12 cellular contexts compared by ENCODE assay signal in genomic region chr19:43467730-43468129, GRCh38. TPM values are rescaled to one million over a fixed set of nuclear protein-coding genes. Genes with fewer than 3 reads are reported as not detected.
A peak's percentile ranks its signal among the peaks of the same experiment; 100 is the strongest.
DNase-seq lines count a peak whose midpoint lies in the region; ATAC-seq, FAIRE-seq and TF ChIP-seq lines count a peak whose summit lies in the region.
"Had no signal": no experiment of that assay in that cellular context is flagged by ENCODE, and none has a peak within 500 bp of the region (broad histone marks: within the 10 kb centered on the region; RNA-seq: fewer than 3 reads in every experiment).

No MANE protein-coding gene starts in this region.

- dilution Hi-C loops in endothelial cell of umbilical vein (cut with MboI; ENCODE audit: extremely low pct_ligation_motif_present, low sequenced_read_pairs), result no loop called here

- no peaks in the 10 kb centered on the region for H3K27me3 ChIP-seq in SK-N-SH (ENCODE audit: insufficient read depth)
- no peaks in the 10 kb centered on the region for H3K27me3 ChIP-seq in RWPE2 (ENCODE audit: insufficient read depth, poor library complexity, severe bottlenecking)
- H3K27me3 ChIP-seq in endothelial cell of umbilical vein (ENCODE audit: control insufficient read depth in 2 of 2, insufficient read depth in 2 of 2, low read length in 2 of 2), result no peaks in the 10 kb centered on the region
- no peaks in the 10 kb centered on the region for H3K27me3 ChIP-seq in aorta (ENCODE audit: control insufficient read depth in 1 of 2, insufficient read depth in 2 of 2, low read length in 1 of 2)

- CTCF ChIA-PET in SK-N-SH (lab: Yijun Ruan, JAX), result interaction anchor here (0.9 to 2.5 kb wide), 4 partner anchors 21 to 51 kb away, joined by 3 to 9 read pairs (median 4); partner anchors contain the start of gene PHLDB3
- CTCF ChIA-PET in endothelial cell of umbilical vein (lab: Charles Lee), result interaction anchor here (1.7 to 1.8 kb wide), 2 partner anchors 21 to 52 kb away, joined by 7 to 10 read pairs; no protein-coding TSS in a partner anchor

- no peak for DNase-seq in SK-N-SH
- DNase-seq in RWPE2 (ENCODE audit: low spot score), result no peak
- peak; percentile 15 for DNase-seq in endothelial cell of umbilical vein (ENCODE audit: low read depth, low spot score)
- peak; percentile 57 for DNase-seq in renal cortical epithelial cell (ENCODE audit: low read depth)
- no peak for DNase-seq in middle frontal gyrus (ENCODE audit: extremely low spot score, low spot score)
- DNase-seq in aorta, result no peak
- DNase-seq: 8988T, NCI-H2081 had no signal

- peak; percentile 44 for FAIRE-seq in endothelial cell of umbilical vein (lab: Jason Lieb, UNC)
- FAIRE-seq: G401.6 had no signal

- H3K4me2 ChIP-seq in SK-N-SH (no peak overlapping the region), endothelial cell of umbilical vein (ENCODE audit: insufficient read depth, low read length) (peak overlapping the region; percentile 31)

- H3K9ac ChIP-seq in SK-N-SH, result no peak overlapping the region
- H3K9ac ChIP-seq in endothelial cell of umbilical vein (replicated peaks; ENCODE audit: extremely low read depth, insufficient read depth, low read length), result no peak overlapping the region

- POLR2A ChIA-PET in SK-N-SH (lab: Yijun Ruan, JAX), result no interaction called here
- POLR2A ChIA-PET in endothelial cell of umbilical vein (lab: Charles Lee), result no interaction called here

- H3K4me3 ChIP-seq in SK-N-SH (ENCODE audit: low read depth in 2 of 2, low read length in 1 of 2) (no peak overlapping the region), RWPE2 (ENCODE audit: severe bottlenecking) (no peak overlapping the region), endothelial cell of umbilical vein (replicated peaks in 1 of 3; ENCODE audit: insufficient read depth in 1 of 3, low read depth in 1 of 3, low read length in 3 of 3) (no peak overlapping the region), aorta (ENCODE audit: low read length in 2 of 2) (no peak overlapping the region)

- H4K20me1 ChIP-seq in SK-N-SH (ENCODE audit: insufficient read depth) (no peaks in the 10 kb centered on the region), endothelial cell of umbilical vein (replicated peaks; ENCODE audit: control insufficient read depth, extremely low read depth, insufficient read depth, low read length) (no peaks in the 10 kb centered on the region)

- no peaks in the 10 kb centered on the region for H3K9me1 ChIP-seq in endothelial cell of umbilical vein (replicated peaks; ENCODE audit: control insufficient read depth, extremely low read depth, insufficient read depth, low read length)

- ATAC-seq in SK-N-SH treated with all-trans-retinoic acid at 6 μM for 48 hours, result no peak
- ATAC-seq in RWPE2 (ENCODE audit: low read depth), result no peak
- no peak for ATAC-seq in GM19395 (IDR thresholded peaks at IDR 0.05; ENCODE audit: unreplicated experiment)
- ATAC-seq in aorta (ENCODE audit: low FRiP score), result no peak

- peaks cover 0 to 9% of the 10 kb centered on the region in 2 experiments; a peak in 1 of 4 replicates for H3K4me1 ChIP-seq in SK-N-SH (ENCODE audit: control insufficient read depth in 1 of 2, insufficient read depth in 2 of 2, low read depth in 1 of 2, low read length in 1 of 2)
- peaks cover 22% of the 10 kb centered on the region for H3K4me1 ChIP-seq in RWPE2 (ENCODE audit: insufficient read depth, poor library complexity, severe bottlenecking)
- peaks cover 23% of the 10 kb centered on the region for H3K4me1 ChIP-seq in endothelial cell of umbilical vein (ENCODE audit: control insufficient read depth, extremely low read depth, insufficient read depth, low read length)
- H3K4me1 ChIP-seq in aorta (ENCODE audit: control insufficient read depth in 1 of 2, insufficient read depth in 2 of 2, low read length in 2 of 2), result no peaks in the 10 kb centered on the region

- no peak for TF ChIP-seq RAD21 in SK-N-SH (IDR thresholded peaks at IDR 0.05; ENCODE audit: low read length)

- TF ChIP-seq EP300 in SK-N-SH (IDR thresholded peaks at IDR 0.05; ENCODE audit: borderline replicate concordance in 1 of 2, low read depth in 1 of 2, low read length in 1 of 2), result no peak

- no peak for TF ChIP-seq CTCF in SK-N-SH (IDR thresholded peaks at IDR 0.05)
- no peak for TF ChIP-seq CTCF in RWPE2 (IDR thresholded peaks at IDR 0.05; ENCODE audit: poor library complexity, severe bottlenecking)
- TF ChIP-seq CTCF in endothelial cell of umbilical vein (IDR thresholded peaks at IDR 0.05; ENCODE audit: extremely low read depth in 1 of 2, insufficient read depth in 1 of 2, low read depth in 1 of 2, low read length in 2 of 2), result no peak

- H2AFZ ChIP-seq in SK-N-SH (ENCODE audit: low read depth) (peak overlapping the region; percentile 59; the same call in 1 of the 2 replicates), endothelial cell of umbilical vein (ENCODE audit: low read depth, low read length) (peak overlapping the region; percentile 82)

- no peaks in the 10 kb centered on the region for H3K36me3 ChIP-seq in SK-N-SH (replicated peaks in 1 of 2; ENCODE audit: control insufficient read depth in 1 of 2, insufficient read depth in 2 of 2, low read length in 1 of 2)
- H3K36me3 ChIP-seq in RWPE2 (ENCODE audit: low read depth), result no peaks in the 10 kb centered on the region
- no peaks in the 10 kb centered on the region for H3K36me3 ChIP-seq in endothelial cell of umbilical vein (ENCODE audit: control insufficient read depth in 2 of 2, extremely low read depth in 1 of 2, insufficient read depth in 2 of 2, low read length in 2 of 2)
- H3K36me3 ChIP-seq in aorta (ENCODE audit: control insufficient read depth in 1 of 2, insufficient read depth in 2 of 2, low read length in 1 of 2), result no peaks in the 10 kb centered on the region

- H3K79me2 ChIP-seq in SK-N-SH (ENCODE audit: insufficient read depth), result no peaks in the 10 kb centered on the region
- H3K79me2 ChIP-seq in endothelial cell of umbilical vein (ENCODE audit: control insufficient read depth, insufficient read depth, low read length), result no peaks in the 10 kb centered on the region

- H3K27ac ChIP-seq in SK-N-SH (ENCODE audit: low read depth in 2 of 2, low read length in 1 of 2) (no peak overlapping the region), RWPE2 (ENCODE audit: poor library complexity, severe bottlenecking) (peak overlapping the region; percentile 50), endothelial cell of umbilical vein (ENCODE audit: insufficient read depth, low read depth, low read length) (peak overlapping the region; percentile 47), aorta (ENCODE audit: low read depth in 1 of 2, low read length in 2 of 2) (no peak overlapping the region)
- H3K27ac ChIP-seq: VCaP had no signal

- intact Hi-C loops in endothelial cell of umbilical vein (cut with micrococcal nuclease) (no loop called here), aorta (cut with DNase I) (no loop called here)

- 74% methylated on average over 4 of the region's 4 CpGs for WGBS in SK-N-SH (ENCODE audit: low lambda C conversion rate)
- 91 to 96% methylated on average over 4 of the region's 4 CpGs for WGBS in aorta, 2 donors

- no peaks in the 10 kb centered on the region for H3K9me2 ChIP-seq in SK-N-SH

- no TSS peak for BruUV-seq in endothelial cell of umbilical vein (replicated peaks; lab: Mats Ljungman, UMichigan)

- peaks cover 5% of the 10 kb centered on the region for H3F3A ChIP-seq in SK-N-SH (replicated peaks; ENCODE audit: insufficient read depth)

- no peak for TF ChIP-seq POLR2A in endothelial cell of umbilical vein (IDR thresholded peaks at IDR 0.05; ENCODE audit: low read depth, low read length)

- no peaks in the 10 kb centered on the region for H3K9me3 ChIP-seq in SK-N-SH
- no peaks in the 10 kb centered on the region for H3K9me3 ChIP-seq in RWPE2 (ENCODE audit: severe bottlenecking)
- H3K9me3 ChIP-seq in endothelial cell of umbilical vein (replicated peaks; ENCODE audit: control insufficient read depth, insufficient read depth, low read length), result no peaks in the 10 kb centered on the region
- no peaks in the 10 kb centered on the region for H3K9me3 ChIP-seq in aorta (ENCODE audit: control insufficient read depth, low read length)

RNA-seq across cellular contexts. Expression of gene LYPD3, which starts 2.3 kb away (rescaled TPM):
- 3.4 and 4.2 TPM in 2 replicates for polyA plus RNA-seq in SK-N-SH (2012; rRNA removed)
- polyA plus RNA-seq in SK-N-SH (2012; cell fraction: cytosol; rRNA removed), result 2.3 and 2.8 TPM in 2 replicates
- 5.4 and 7.0 TPM in 2 replicates for polyA plus RNA-seq in SK-N-SH (2012; cell fraction: nucleus; rRNA removed)
- total RNA-seq in endothelial cell of umbilical vein, result not detected in 2 replicates
- polyA plus RNA-seq in endothelial cell of umbilical vein, result 0.37 and 0.52 TPM in 2 replicates
- 0.13 and 0.23 TPM in 2 replicates for polyA plus RNA-seq in endothelial cell of umbilical vein (2011; cell fraction: cytosol; rRNA removed)
- polyA plus RNA-seq in endothelial cell of umbilical vein (2011; cell fraction: nucleus; rRNA removed), result 0.13 and 0.17 TPM in 2 replicates
- 0.19 and 0.53 TPM in 2 replicates for polyA plus RNA-seq in endothelial cell of umbilical vein (2012)
- polyA minus RNA-seq in endothelial cell of umbilical vein, result not detected in 2 replicates
- polyA minus RNA-seq in endothelial cell of umbilical vein (2011; cell fraction: cytosol; rRNA and poly(A)+ RNA removed), result 5.9 TPM
- not detected in 2 replicates for polyA minus RNA-seq in endothelial cell of umbilical vein (2011; cell fraction: nucleus; rRNA and poly(A)+ RNA removed)
- 0.20 TPM in 1 of 2 replicates, not detected in the other for total RNA-seq in renal cortical epithelial cell
- total RNA-seq in aorta, result 1 to 10 TPM; 1.2 to 1.6 TPM
- polyA plus RNA-seq in aorta, result 1 to 10 TPM; 1.5 to 2.6 TPM

RNA-seq across cellular contexts. Expression of gene PHLDB3, which starts 36.8 kb away (rescaled TPM):
- polyA plus RNA-seq in SK-N-SH (2012; rRNA removed) (10.9 and 15.6 TPM in 2 replicates), endothelial cell of umbilical vein (5.5 and 5.6 TPM in 2 replicates), aorta (10 to 100 TPM in 1 of 2 donors, 1 to 10 TPM in 1; 4.8 to 18.5 TPM)
- polyA plus RNA-seq in SK-N-SH (2012; cell fraction: cytosol; rRNA removed), result 8.9 and 10.8 TPM in 2 replicates
- polyA plus RNA-seq in SK-N-SH (2012; cell fraction: nucleus; rRNA removed), result 28.8 and 35.0 TPM in 2 replicates
- total RNA-seq in endothelial cell of umbilical vein (10.1 and 12.0 TPM in 2 replicates), renal cortical epithelial cell (9.6 and 12.3 TPM in 2 replicates), aorta (10 to 100 TPM in 1 of 2 donors, 1 to 10 TPM in 1; 9.7 to 10.2 TPM)
- 3.2 and 5.1 TPM in 2 replicates for polyA plus RNA-seq in endothelial cell of umbilical vein (2011; cell fraction: cytosol; rRNA removed)
- 14.0 and 15.0 TPM in 2 replicates for polyA plus RNA-seq in endothelial cell of umbilical vein (2011; cell fraction: nucleus; rRNA removed)
- polyA plus RNA-seq in endothelial cell of umbilical vein (2012), result 5.2 and 12.3 TPM in 2 replicates
- 5.2 and 5.6 TPM in 2 replicates for polyA minus RNA-seq in endothelial cell of umbilical vein
- 2.2 TPM for polyA minus RNA-seq in endothelial cell of umbilical vein (2011; cell fraction: cytosol; rRNA and poly(A)+ RNA removed)
- 4.8 and 8.5 TPM in 2 replicates for polyA minus RNA-seq in endothelial cell of umbilical vein (2011; cell fraction: nucleus; rRNA and poly(A)+ RNA removed)

RNA-seq across cellular contexts. Expression of gene TEX101, which starts 53.0 kb away (rescaled TPM):
- 0.07 and 0.32 TPM in 2 replicates for polyA plus RNA-seq in SK-N-SH (2012; rRNA removed)
- 0.13 and 0.17 TPM in 2 replicates for polyA plus RNA-seq in SK-N-SH (2012; cell fraction: cytosol; rRNA removed)
- polyA plus RNA-seq in SK-N-SH (2012; cell fraction: nucleus; rRNA removed), result 0.17 TPM in 1 of 2 replicates, not detected in the other
- total RNA-seq in endothelial cell of umbilical vein, result not detected in 2 replicates
- not detected in 2 replicates for polyA plus RNA-seq in endothelial cell of umbilical vein
- not detected in 2 replicates for polyA plus RNA-seq in endothelial cell of umbilical vein (2011; cell fraction: cytosol; rRNA removed)
- polyA plus RNA-seq in endothelial cell of umbilical vein (2011; cell fraction: nucleus; rRNA removed), result not detected in 2 replicates
- polyA plus RNA-seq in endothelial cell of umbilical vein (2012), result not detected in 2 replicates
- polyA minus RNA-seq in endothelial cell of umbilical vein, result not detected in 2 replicates
- polyA minus RNA-seq in endothelial cell of umbilical vein (2011; cell fraction: cytosol; rRNA and poly(A)+ RNA removed), result not detected
- not detected in 2 replicates for polyA minus RNA-seq in endothelial cell of umbilical vein (2011; cell fraction: nucleus; rRNA and poly(A)+ RNA removed)
- not detected in 2 replicates for total RNA-seq in renal cortical epithelial cell
- not detected for total RNA-seq in aorta
- polyA plus RNA-seq in aorta, result not detected

RNA-seq across cellular contexts. Expression of gene ETHE1, which starts 59.3 kb away (rescaled TPM):
- polyA plus RNA-seq in SK-N-SH (2012; rRNA removed) (74.9 and 86.2 TPM in 2 replicates), endothelial cell of umbilical vein (124 and 165 TPM in 2 replicates), aorta (10 to 100 TPM; 44.3 to 47.1 TPM)
- polyA plus RNA-seq in SK-N-SH (2012; cell fraction: cytosol; rRNA removed), result 44.9 and 58.7 TPM in 2 replicates
- polyA plus RNA-seq in SK-N-SH (2012; cell fraction: nucleus; rRNA removed), result 41.3 and 44.5 TPM in 2 replicates
- total RNA-seq in endothelial cell of umbilical vein (29.4 and 34.5 TPM in 2 replicates), renal cortical epithelial cell (144 and 213 TPM in 2 replicates), aorta (10 to 100 TPM; 21.7 to 30.7 TPM)
- polyA plus RNA-seq in endothelial cell of umbilical vein (2011; cell fraction: cytosol; rRNA removed), result 82.3 and 87.5 TPM in 2 replicates
- 31.2 and 41.0 TPM in 2 replicates for polyA plus RNA-seq in endothelial cell of umbilical vein (2011; cell fraction: nucleus; rRNA removed)
- 48.1 and 65.4 TPM in 2 replicates for polyA plus RNA-seq in endothelial cell of umbilical vein (2012)
- polyA minus RNA-seq in endothelial cell of umbilical vein, result 43.6 and 61.6 TPM in 2 replicates
- polyA minus RNA-seq in endothelial cell of umbilical vein (2011; cell fraction: cytosol; rRNA and poly(A)+ RNA removed), result 29.6 TPM
- polyA minus RNA-seq in endothelial cell of umbilical vein (2011; cell fraction: nucleus; rRNA and poly(A)+ RNA removed), result 11.5 and 12.4 TPM in 2 replicates

Comparison
In these comparisons a context has a peak if more than half of its experiments do, and no peak if none do; other contexts are left out.
1. DNase-seq: peak in endothelial cell of umbilical vein (single experiment) and renal cortical epithelial cell (single experiment); none in SK-N-SH (single experiment), RWPE2 (single experiment), middle frontal gyrus (single experiment) and aorta (0 of 2).
2. H3K27ac ChIP-seq: peak in RWPE2 (single experiment) and endothelial cell of umbilical vein (single experiment); none in SK-N-SH (0 of 2) and aorta (0 of 2).